Comparison of ENCODE assay signal across 9 cellular contexts in genomic region chrX:71181558-71181909, GRCh38. TPM values are rescaled to one million over a fixed set of nuclear protein-coding genes. Genes with fewer than 3 reads are reported as not detected.
A peak's percentile ranks its signal among the peaks of the same experiment; 100 is the strongest.
DNase-seq lines count a peak whose midpoint lies in the region; ATAC-seq and TF ChIP-seq lines count a peak whose summit lies in the region.
"Had no signal": no experiment of that assay in that cellular context is flagged by ENCODE, and none has a peak within 500 bp of the region (broad histone marks: within the 10 kb centered on the region; RNA-seq: fewer than 3 reads in every experiment).

No MANE protein-coding gene starts in this region.

- peaks cover 22% of the 10 kb centered on the region for H3K36me3 Mint-ChIP-seq in CD4-positive, alpha-beta T cell (ENCODE audit: low read depth)
- peaks cover 15% of the 10 kb centered on the region for H3K36me3 Mint-ChIP-seq in activated CD8-positive, alpha-beta memory T cell treated with anti-CD3 and anti-CD28 coated beads, Interleukin-2, amount 10 ng/mL, durations not matched to agents 7 days and 5 days

- peak overlapping the region; percentile 98 for H3K27ac Mint-ChIP-seq in CD4-positive, alpha-beta T cell
- peak overlapping the region; percentile 98 for H3K27ac Mint-ChIP-seq in activated CD8-positive, alpha-beta memory T cell treated with anti-CD3 and anti-CD28 coated beads, Interleukin-2, amount 10 ng/mL, durations not matched to agents 7 days and 5 days

- H3K4me3 Mint-ChIP-seq in CD4-positive, alpha-beta T cell: peak overlapping the region; percentile 98
- peak overlapping the region; percentile 83 for H3K4me3 Mint-ChIP-seq in activated CD8-positive, alpha-beta memory T cell treated with anti-CD3 and anti-CD28 coated beads, Interleukin-2, amount 10 ng/mL, durations not matched to agents 7 days and 5 days

- 6 to 37% methylated on average over 10 of the region's 10 CpGs for WGBS in esophagus, 2 donors

- TF ChIP-seq CTCF in CD4-positive, alpha-beta T cell (IDR thresholded peaks at IDR 0.05): no peak
- TF ChIP-seq CTCF in parathyroid adenoma (IDR thresholded peaks at IDR 0.05): no peak

- H3K36me3 ChIP-seq in HUES48 (ENCODE audit: control insufficient read depth, insufficient read depth, low read length) (no peaks in the 10 kb centered on the region), esophagus (ENCODE audit: control insufficient read depth in 2 of 2, insufficient read depth in 2 of 2, low read length in 1 of 2) (no peaks in the 10 kb centered on the region), parathyroid adenoma (ENCODE audit: control insufficient read depth, insufficient read depth, low read length) (no peaks in the 10 kb centered on the region)

- CTCF ChIA-PET in CD4-positive, alpha-beta T cell (lab: Charles Lee): interaction anchor here (0.7 to 1.3 kb wide), 2 partner anchors 102 to 748 kb away, joined by 3 to 5 read pairs; partner anchors contain the start of gene NONO
- CTCF ChIA-PET in activated CD8-positive, alpha-beta memory T cell treated with anti-CD3 and anti-CD28 coated beads, Interleukin-2, amount 10 ng/mL, durations not matched to agents 7 days and 5 days (lab: Charles Lee): interaction anchor here (1.0 to 1.8 kb wide), 5 partner anchors 15 to 102 kb away, joined by 4 to 12 read pairs (median 5); partner anchors contain the start of gene NONO

- peak overlapping the region; percentile 89 for H3K27ac ChIP-seq in CD4-positive, alpha-beta T cell (ENCODE audit: low read depth, low read length)
- peak overlapping the region; percentile 98 for H3K27ac ChIP-seq in HUES48 (ENCODE audit: low read depth, low read length)
- peak overlapping the region; percentile 78 to 83 for H3K27ac ChIP-seq in esophagus (ENCODE audit: low read depth in 2 of 2, low read length in 1 of 2)
- peak overlapping the region; percentile 93 for H3K27ac ChIP-seq in parathyroid adenoma

- no peaks in the 10 kb centered on the region for H3K27me3 ChIP-seq in CD4-positive, alpha-beta T cell (ENCODE audit: control insufficient read depth, insufficient read depth, low read length)
- H3K27me3 ChIP-seq in HUES48 (ENCODE audit: control insufficient read depth, insufficient read depth, low read length) (no peaks in the 10 kb centered on the region), esophagus (ENCODE audit: control insufficient read depth in 1 of 2, insufficient read depth in 2 of 2, low read length in 2 of 2) (no peaks in the 10 kb centered on the region), parathyroid adenoma (ENCODE audit: control insufficient read depth, insufficient read depth, low read length) (no peaks in the 10 kb centered on the region)

- ATAC-seq in CD4-positive, alpha-beta T cell (ENCODE audit: poor library complexity): peak; percentile 49
- peak; percentile 48 for ATAC-seq in GM21367 (IDR thresholded peaks at IDR 0.05; ENCODE audit: unreplicated experiment)
- peak; percentile 31 for ATAC-seq in activated CD8-positive, alpha-beta memory T cell treated with anti-CD3 and anti-CD28 coated beads, Interleukin-2, amount 10 ng/mL, durations not matched to agents 7 days and 5 days

- peak in 8 of 10 experiments; percentile 3 to 40 (median 12) for DNase-seq in CD4-positive, alpha-beta T cell
- DNase-seq in activated CD8-positive, alpha-beta memory T cell treated with anti-CD3 and anti-CD28 coated beads, Interleukin-2, amount 10 ng/mL, durations not matched to agents 7 days and 5 days: peak; percentile 70
- DNase-seq in C1 segment of cervical spinal cord (lab: John Stamatoyannopoulos, UW) (no peak), foreskin melanocyte (no peak)

- H3K4me2 ChIP-seq in parathyroid adenoma (ENCODE audit: low read length): peak overlapping the region; percentile 59

- H3K4me3 ChIP-seq in HUES48 (ENCODE audit: low read depth, low read length) (peak overlapping the region; percentile 54), esophagus (ENCODE audit: low read depth in 1 of 2, low read length in 2 of 2) (peak overlapping the region; percentile 31 to 43), parathyroid adenoma (ENCODE audit: low read depth, low read length) (peak overlapping the region; percentile 61)

- H2AFZ ChIP-seq in parathyroid adenoma: peak overlapping the region; percentile 79

- H3K4me1 ChIP-seq in HUES48 (ENCODE audit: control insufficient read depth, insufficient read depth, low read length) (peaks cover 13% of the 10 kb centered on the region), esophagus (ENCODE audit: control insufficient read depth in 2 of 2, insufficient read depth in 2 of 2, low read length in 1 of 2) (peaks cover 0 to 3% of the 10 kb centered on the region in 2 donors), parathyroid adenoma (peaks cover 24% of the 10 kb centered on the region)

- no peaks in the 10 kb centered on the region for H3K9me3 ChIP-seq in CD4-positive, alpha-beta T cell (ENCODE audit: control insufficient read depth, low read length)
- peaks cover 33% of the 10 kb centered on the region for H3K9me3 ChIP-seq in HUES48 (ENCODE audit: control insufficient read depth, insufficient read depth, low read length)
- no peaks in the 10 kb centered on the region for H3K9me3 ChIP-seq in esophagus (ENCODE audit: control insufficient read depth in 2 of 2, insufficient read depth in 1 of 2, low read depth in 1 of 2, low read length in 1 of 2)
- H3K9me3 ChIP-seq in parathyroid adenoma (ENCODE audit: control insufficient read depth, low read length): no peaks in the 10 kb centered on the region

- H3K9ac ChIP-seq in HUES48 (ENCODE audit: low read depth, low read length) (peak overlapping the region; percentile 82), parathyroid adenoma (no peak overlapping the region)

- no peaks in the 10 kb centered on the region for H3K79me2 ChIP-seq in parathyroid adenoma

- no peaks in the 10 kb centered on the region for H3K9me3 Mint-ChIP-seq in CD4-positive, alpha-beta T cell
- H3K9me3 Mint-ChIP-seq in activated CD8-positive, alpha-beta memory T cell treated with anti-CD3 and anti-CD28 coated beads, Interleukin-2, amount 10 ng/mL, durations not matched to agents 7 days and 5 days (ENCODE audit: low read depth): no peaks in the 10 kb centered on the region

- POLR2A ChIA-PET in CD4-positive, alpha-beta T cell (lab: Charles Lee): interaction anchor here (0.7 to 3.2 kb wide), 18 partner anchors 8 to 1048 kb away, joined by 3 to 55 read pairs (median 6); partner anchors contain the start of genes CXorf65, FOXO4, IGBP1 and IL2RG

- peaks cover 25% of the 10 kb centered on the region for H3K4me1 Mint-ChIP-seq in CD4-positive, alpha-beta T cell (ENCODE audit: low read depth)
- H3K4me1 Mint-ChIP-seq in activated CD8-positive, alpha-beta memory T cell treated with anti-CD3 and anti-CD28 coated beads, Interleukin-2, amount 10 ng/mL, durations not matched to agents 7 days and 5 days: peaks cover 18% of the 10 kb centered on the region

- H3K27me3 Mint-ChIP-seq in CD4-positive, alpha-beta T cell: no peaks in the 10 kb centered on the region
- no peaks in the 10 kb centered on the region for H3K27me3 Mint-ChIP-seq in activated CD8-positive, alpha-beta memory T cell treated with anti-CD3 and anti-CD28 coated beads, Interleukin-2, amount 10 ng/mL, durations not matched to agents 7 days and 5 days

- intact Hi-C loops in CD4-positive, alpha-beta T cell (cut with DNase I, micrococcal nuclease): loop anchor here (1.0 to 10.0 kb wide), 5 partner anchors 73 to 209 kb away; partner anchors contain the start of genes NONO (in 1 of the 2), SNX12 (in 1 of the 2), TAF1 (in 1 of the 2) and ZMYM3 (in 1 of the 2)

RNA-seq across cellular contexts. Expression of gene NLGN3, which starts 36.9 kb away (rescaled TPM):
- total RNA-seq in CD4-positive, alpha-beta T cell: 1 to 10 TPM; 3.4 to 4.3 TPM
- total RNA-seq in activated CD8-positive, alpha-beta memory T cell treated with anti-CD3 and anti-CD28 coated beads, Interleukin-2, amount 10 ng/mL, durations not matched to agents 7 days and 5 days: 1 to 10 TPM in 1 of 2 experiments, under 1 TPM in 1; 0.87 to 1.3 TPM
- under 1 TPM; 0.19 to 0.22 TPM for polyA plus RNA-seq in esophagus

RNA-seq across cellular contexts. Expression of gene GJB1, which starts 41.5 kb away (rescaled TPM):
- total RNA-seq in CD4-positive, alpha-beta T cell: not detected
- not detected for total RNA-seq in activated CD8-positive, alpha-beta memory T cell treated with anti-CD3 and anti-CD28 coated beads, Interleukin-2, amount 10 ng/mL, durations not matched to agents 7 days and 5 days
- polyA plus RNA-seq in esophagus: under 1 TPM; 0.04 to 0.16 TPM
- total RNA-seq: NCI-H460 had no signal

Comparison
In these comparisons a context has a peak if more than half of its experiments do, and no peak if none do; other contexts are left out.
1. DNase-seq: peak in CD4-positive, alpha-beta T cell (8 of 10) and activated CD8-positive, alpha-beta memory T cell treated with anti-CD3 and anti-CD28 coated beads, Interleukin-2, amount 10 ng/mL, durations not matched to agents 7 days and 5 days (single experiment); none in C1 segment of cervical spinal cord (0 of 14) and foreskin melanocyte (single experiment).
2. Peak in every context shown above with its lines, with median percentiles within 50 percentile points of each other: ATAC-seq, H3K27ac ChIP-seq and H3K4me3 ChIP-seq.